Comparison of ENCODE assay signal across 24 cellular contexts in the genomic region with DNA sequence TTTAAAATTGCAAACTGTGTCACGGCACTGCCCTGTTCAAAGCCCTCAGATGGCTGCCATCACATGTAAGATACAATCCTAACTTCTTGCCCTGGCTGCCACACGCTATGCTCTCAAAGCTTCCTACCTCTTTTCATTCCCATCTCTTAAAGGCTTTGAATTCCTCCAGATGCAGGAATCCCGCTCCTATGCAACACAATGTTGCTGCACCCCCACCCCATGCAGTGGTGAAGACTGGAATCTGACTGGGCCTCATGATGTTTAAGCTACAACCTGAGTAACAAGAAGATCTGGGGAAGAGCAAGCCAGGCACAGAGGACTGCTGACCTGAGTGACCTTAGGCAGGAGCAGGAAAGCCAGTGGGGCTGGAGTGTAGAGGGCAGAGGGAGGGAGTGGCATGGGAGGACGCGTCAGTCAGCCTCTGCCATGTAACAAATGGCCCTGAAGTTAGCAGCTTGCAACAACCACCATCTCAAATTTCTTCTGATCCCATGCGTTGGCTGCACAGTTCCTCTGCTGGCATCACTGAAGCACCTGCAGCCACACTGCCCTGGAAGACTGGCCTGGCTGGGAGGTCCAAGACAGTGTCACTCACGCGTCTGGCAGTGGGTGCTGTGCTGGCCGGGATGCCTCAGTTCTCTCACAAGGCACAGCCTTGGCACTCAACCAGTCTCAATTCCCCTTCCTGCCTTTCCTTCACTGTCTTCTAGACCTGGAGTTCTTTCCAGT.
"Had no signal": no experiment of that assay in that cellular context is flagged by ENCODE, and none has a peak within 500 bp of the region (broad histone marks: within the 10 kb centered on the region; RNA-seq: fewer than 3 reads in every experiment).

No MANE protein-coding gene starts in this region.

- H3K9me3 ChIP-seq: adrenal gland, body of pancreas, colonic mucosa, right lobe of liver, thyroid gland, upper lobe of left lung, vagina had no signal

- H3K36me3 ChIP-seq: adrenal gland, cardiac muscle cell, colonic mucosa, right lobe of liver, thyroid gland, upper lobe of left lung, vagina had no signal

- H3K4me1 ChIP-seq: adrenal gland, colonic mucosa, right lobe of liver, upper lobe of left lung had no signal

- H3K4me1 Mint-ChIP-seq: immature natural killer cell, natural killer cell had no signal

- H3K9me3 Mint-ChIP-seq: activated T-cell treated with anti-CD3 and anti-CD28 coated beads, Interleukin-2, amount 50 U/mL, for 72 hours; immature natural killer cell; natural killer cell; T-helper 2 cell treated with Interferon-gamma antibody and Interleukin-4, amounts not matched to agents 5 μg/mL and 100 μg/mL, for 36 hours had no signal

- H3K27ac Mint-ChIP-seq: activated naive CD8-positive, alpha-beta T cell treated with anti-CD3 and anti-CD28 coated beads for 36 hours; activated T-cell treated with anti-CD3 and anti-CD28 coated beads, Interleukin-2, amount 50 U/mL, for 72 hours; immature natural killer cell; natural killer cell; stimulated activated naive CD8-positive, alpha-beta T cell treated with anti-CD3 and anti-CD28 coated beads, Interleukin-15, amount 100 ng/mL, for 72 hours; T-helper 2 cell treated with Interferon-gamma antibody and Interleukin-4, amounts not matched to agents 5 μg/mL and 100 μg/mL, for 36 hours had no signal

- H3K27me3 ChIP-seq: adrenal gland, body of pancreas, cardiac muscle cell, colonic mucosa, right lobe of liver, thyroid gland, upper lobe of left lung, vagina had no signal

- DNase-seq: activated CD4-positive, alpha-beta T cell treated with anti-CD3 and anti-CD28 coated beads for 4 hours; activated CD4-positive, alpha-beta T cell treated with anti-CD3 and anti-CD28 coated beads, Interleukin-2, amount 50 U/mL, for 4 hours; activated naive CD4-positive, alpha-beta T cell; activated naive CD8-positive, alpha-beta T cell treated with anti-CD3 and anti-CD28 coated beads for 36 hours; activated T-cell treated with anti-CD3 and anti-CD28 coated beads for 4 hours; activated T-cell treated with anti-CD3 and anti-CD28 coated beads, Interleukin-2, amount 50 U/mL, for 72 hours; adrenal gland; body of pancreas; cerebellar nuclear complex; colonic mucosa; effector CD8-positive, alpha-beta T cell; immature natural killer cell; kidney; natural killer cell; right lobe of liver; stimulated activated CD4-positive, alpha-beta T cell treated with anti-CD3 and anti-CD28 coated beads, Interleukin-2, amount 100 ng/mL, for 48 hours; stimulated activated naive CD8-positive, alpha-beta T cell treated with anti-CD3 and anti-CD28 coated beads, Interleukin-15, amount 100 ng/mL, for 72 hours; substantia nigra; T-helper 1 cell; thyroid gland; upper lobe of left lung had no signal

- H3K4me3 Mint-ChIP-seq: activated naive CD8-positive, alpha-beta T cell treated with anti-CD3 and anti-CD28 coated beads for 36 hours; activated T-cell treated with anti-CD3 and anti-CD28 coated beads, Interleukin-2, amount 50 U/mL, for 72 hours; immature natural killer cell; natural killer cell; stimulated activated naive CD8-positive, alpha-beta T cell treated with anti-CD3 and anti-CD28 coated beads, Interleukin-15, amount 100 ng/mL, for 72 hours; T-helper 2 cell treated with Interferon-gamma antibody and Interleukin-4, amounts not matched to agents 5 μg/mL and 100 μg/mL, for 36 hours had no signal

- H3K27ac ChIP-seq: adrenal gland, body of pancreas, cardiac muscle cell, colonic mucosa, right lobe of liver, upper lobe of left lung, vagina had no signal

- H3K36me3 Mint-ChIP-seq: immature natural killer cell, natural killer cell had no signal

- H3K4me3 ChIP-seq: adrenal gland, body of pancreas, cardiac muscle cell, colonic mucosa, right lobe of liver, thyroid gland, upper lobe of left lung, vagina had no signal

- H3K27me3 Mint-ChIP-seq: activated naive CD8-positive, alpha-beta T cell treated with anti-CD3 and anti-CD28 coated beads for 36 hours; stimulated activated naive CD8-positive, alpha-beta T cell treated with anti-CD3 and anti-CD28 coated beads, Interleukin-15, amount 100 ng/mL, for 72 hours had no signal
